ENCODE assay signal across 12 cellular contexts in genomic region chr15:50487287-50487686, GRCh38. TPM values are rescaled to one million over a fixed set of nuclear protein-coding genes. Genes with fewer than 3 reads are reported as not detected.
A peak's percentile ranks its signal among the peaks of the same experiment; 100 is the strongest.
DNase-seq lines count a peak whose midpoint lies in the region; ATAC-seq and TF ChIP-seq lines count a peak whose summit lies in the region.
"Had no signal": no experiment of that assay in that cellular context is flagged by ENCODE, and none has a peak within 500 bp of the region (broad histone marks: within the 10 kb centered on the region; RNA-seq: fewer than 3 reads in every experiment).

No MANE protein-coding gene starts in this region.

- ATAC-seq in CD4-positive, CD25-positive, alpha-beta regulatory T cell (ENCODE audit: low read depth in 2 of 2) = no peak
- ATAC-seq in WTC11 (no peak), HG03354 (IDR thresholded peaks at IDR 0.05; ENCODE audit: poor library complexity, severe bottlenecking, unreplicated experiment) (no peak), HG03135 (IDR thresholded peaks at IDR 0.05; ENCODE audit: unreplicated experiment) (no peak), GM18861 (IDR thresholded peaks at IDR 0.05; ENCODE audit: unreplicated experiment) (no peak)
- ATAC-seq: SK-N-SH treated with all-trans-retinoic acid at 6 μM for 48 hours had no signal

- POLR2A ChIA-PET in WTC11 (lab: Charles Lee) = no interaction called here

- peaks cover 39% of the 10 kb centered on the region for H3K36me3 Mint-ChIP-seq in CD4-positive, CD25-positive, alpha-beta regulatory T cell
- peaks cover 47% of the 10 kb centered on the region for H3K36me3 Mint-ChIP-seq in WTC11
- peaks cover 13 to 47% (median 27%) of the 10 kb centered on the region in 3 donors for H3K36me3 Mint-ChIP-seq in immature natural killer cell

- no peak for TF ChIP-seq CTCF in GM12865 (IDR thresholded peaks at IDR 0.05; ENCODE audit: insufficient read depth, low read depth, low read length, missing control alignments)
- no peak for TF ChIP-seq CTCF in WTC11 (IDR thresholded peaks at IDR 0.05)

- H3K9me3 ChIP-seq in CD4-positive, CD25-positive, alpha-beta regulatory T cell (ENCODE audit: control insufficient read depth in 2 of 2, low read length in 2 of 2) = no peaks in the 10 kb centered on the region

- H3K9me3 Mint-ChIP-seq in CD4-positive, CD25-positive, alpha-beta regulatory T cell = peaks cover 0 to 2% (median 0%) of the 10 kb centered on the region in 7 donors
- H3K9me3 Mint-ChIP-seq in WTC11 (peaks cover 5% of the 10 kb centered on the region), immature natural killer cell (no peaks in the 10 kb centered on the region)

- CTCF ChIA-PET in WTC11 (lab: Charles Lee) = no interaction called here

- H3K4me3 ChIP-seq in CD4-positive, CD25-positive, alpha-beta regulatory T cell (ENCODE audit: low read depth, low read length) = no peak overlapping the region
- H3K4me3 ChIP-seq in GM12865 (ENCODE audit: low read depth, low read length) = no peak overlapping the region
- H3K4me3 ChIP-seq: lung had no signal

- H3K4me1 ChIP-seq in CD4-positive, CD25-positive, alpha-beta regulatory T cell (ENCODE audit: control insufficient read depth, insufficient read depth, low read length, poor library complexity, severe bottlenecking) = no peaks in the 10 kb centered on the region

- peak in 1 of 3 donors; percentile 14 for DNase-seq in CD4-positive, CD25-positive, alpha-beta regulatory T cell
- DNase-seq in GM12865 (ENCODE audit: low read depth) (peak; percentile 42), WTC11 (ENCODE audit: low spot score) (no peak), immature natural killer cell (no peak), mucosa of gallbladder (ENCODE audit: low spot score) (no peak)
- DNase-seq: NCI-H2029 had no signal

- H3K4me3 Mint-ChIP-seq in CD4-positive, CD25-positive, alpha-beta regulatory T cell = no peak overlapping the region
- H3K4me3 Mint-ChIP-seq in WTC11 = no peak overlapping the region
- H3K4me3 Mint-ChIP-seq in immature natural killer cell = no peak overlapping the region

- H3K27ac Mint-ChIP-seq in CD4-positive, CD25-positive, alpha-beta regulatory T cell = peak overlapping the region; percentile 0 to 54 (median 1)
- peak overlapping the region; percentile 58; the same call in 1 of the 2 replicates for H3K27ac Mint-ChIP-seq in WTC11
- peak overlapping the region; percentile 0 to 73 (median 40) for H3K27ac Mint-ChIP-seq in immature natural killer cell

- no peak overlapping the region for H3K27ac ChIP-seq in CD4-positive, CD25-positive, alpha-beta regulatory T cell (ENCODE audit: insufficient read depth, low read length, poor library complexity, severe bottlenecking)

- H3K27me3 Mint-ChIP-seq in CD4-positive, CD25-positive, alpha-beta regulatory T cell = no peaks in the 10 kb centered on the region
- no peaks in the 10 kb centered on the region for H3K27me3 Mint-ChIP-seq in WTC11 (ENCODE audit: low read depth)
- H3K27me3 Mint-ChIP-seq in immature natural killer cell (ENCODE audit: low read depth in 3 of 3) = no peaks in the 10 kb centered on the region

- no peaks in the 10 kb centered on the region for H3K27me3 ChIP-seq in CD4-positive, CD25-positive, alpha-beta regulatory T cell (ENCODE audit: control insufficient read depth, insufficient read depth, low read length)

- H3K36me3 ChIP-seq in CD4-positive, CD25-positive, alpha-beta regulatory T cell (ENCODE audit: control insufficient read depth, insufficient read depth, low read length) = peaks cover 64% of the 10 kb centered on the region

- H3K4me1 Mint-ChIP-seq in CD4-positive, CD25-positive, alpha-beta regulatory T cell = peaks cover 0 to 9% (median 3%) of the 10 kb centered on the region in 4 donors
- H3K4me1 Mint-ChIP-seq in WTC11 (peaks cover 11% of the 10 kb centered on the region), immature natural killer cell (peaks cover 7 to 9% of the 10 kb centered on the region in 2 donors)

TF ChIP-seq in WTC11, 78 proteins besides CTCF, POLR2A, EP300 and RAD21:
- TF ChIP-seq STAT6 (CRISPR knock-in tag; conservative IDR thresholded peaks at IDR 0.05; ENCODE audit: low read depth) (no peak), MYBL2 (CRISPR knock-in tag; IDR thresholded peaks at IDR 0.05) (no peak), NR1H2 (CRISPR knock-in tag; IDR thresholded peaks at IDR 0.05) (no peak), AR (CRISPR knock-in tag; IDR thresholded peaks at IDR 0.05) (no peak), EMX1 (CRISPR knock-in tag; IDR thresholded peaks at IDR 0.05) (no peak), TEAD1 (CRISPR knock-in tag; IDR thresholded peaks at IDR 0.05) (no peak), ATF3 (CRISPR knock-in tag; conservative IDR thresholded peaks at IDR 0.05) (no peak), KAT7 (CRISPR knock-in tag; IDR thresholded peaks at IDR 0.05; ENCODE audit: borderline replicate concordance) (no peak)

RNA-seq across cellular contexts. Expression of gene USP50, which starts 59.2 kb away (rescaled TPM):
- total RNA-seq in CD4-positive, CD25-positive, alpha-beta regulatory T cell = not detected
- not detected for polyA plus RNA-seq in CD4-positive, CD25-positive, alpha-beta regulatory T cell
- total RNA-seq in WTC11 (2021) (not detected in 3 replicates), mucosa of gallbladder (0.20 TPM)
- polyA plus RNA-seq in immature natural killer cell = not detected
- total RNA-seq: RPMI7951 had no signal
- polyA plus RNA-seq: lung had no signal

Comparison
In these comparisons a context has a peak if more than half of its experiments do, and no peak if none do; other contexts are left out.
1. H3K27ac Mint-ChIP-seq: peak in every context shown above with its lines; median percentile 58 in WTC11; 40 in immature natural killer cell; 1 in CD4-positive, CD25-positive, alpha-beta regulatory T cell.